In genomic region chr12:2054091-2055018, GRCh38 we compare ENCODE assay signal across 9 cellular contexts. TPM values are rescaled to one million over a fixed set of nuclear protein-coding genes. Genes with fewer than 3 reads are reported as not detected.
A peak's percentile ranks its signal among the peaks of the same experiment; 100 is the strongest.
DNase-seq lines count a peak whose midpoint lies in the region; ATAC-seq and TF ChIP-seq lines count a peak whose summit lies in the region.
"Had no signal": no experiment of that assay in that cellular context is flagged by ENCODE, and none has a peak within 500 bp of the region (broad histone marks: within the 10 kb centered on the region; RNA-seq: fewer than 3 reads in every experiment).

No MANE protein-coding gene starts in this region.

- DNase-seq in activated T-cell treated with anti-CD3 and anti-CD28 coated beads, Interleukin-2, amount 50 U/mL, for 4 hours = no peak
- DNase-seq in activated T-cell treated with anti-CD3 and anti-CD28 coated beads for 4 hours (no peak), lower lobe of right lung (no peak), tibial nerve (ENCODE audit: low spot score in 2 of 2) (no peak), BE2C (no peak)
- no peak for DNase-seq in activated naive CD8-positive, alpha-beta T cell treated with anti-CD3 and anti-CD28 coated beads, Interleukin-2, amount 50 U/mL, for 24 hours
- no peak for DNase-seq in stimulated activated naive CD4-positive, alpha-beta T cell treated with Interleukin-2 at 50 U/mL for 16 hours (lab: John Stamatoyannopoulos, UW)
- DNase-seq: pancreas had no signal

- H3K4me3 Mint-ChIP-seq in activated T-cell treated with anti-CD3 and anti-CD28 coated beads, Interleukin-2, amount 50 U/mL, for 4 hours = peak overlapping the region; percentile 70
- H3K4me3 Mint-ChIP-seq in activated naive CD8-positive, alpha-beta T cell treated with anti-CD3 and anti-CD28 coated beads, Interleukin-2, amount 50 U/mL, for 24 hours = peak overlapping the region; percentile 22

- H3K27ac ChIP-seq in lower lobe of right lung (no peak overlapping the region), tibial nerve (peak overlapping the region in 2 of 4 donors; percentile 43 to 79)

- no peak for TF ChIP-seq CTCF in lower lobe of right lung (IDR thresholded peaks at IDR 0.05)
- TF ChIP-seq CTCF in tibial nerve (IDR thresholded peaks at IDR 0.05) = no peak
- TF ChIP-seq CTCF in BE2C (IDR thresholded peaks at IDR 0.05; ENCODE audit: low read depth, low read length) = no peak

- intact Hi-C loops in lower lobe of right lung (cut with DNase I) = no loop called here

- H3K4me3 ChIP-seq in lower lobe of right lung = peak overlapping the region; percentile 59
- peak overlapping the region; percentile 18 to 69 (median 25) for H3K4me3 ChIP-seq in tibial nerve
- H3K4me3 ChIP-seq in BE2C (ENCODE audit: low read depth, low read length) = no peak overlapping the region

- peaks cover 70% of the 10 kb centered on the region for H3K27me3 Mint-ChIP-seq in activated T-cell treated with anti-CD3 and anti-CD28 coated beads, Interleukin-2, amount 50 U/mL, for 4 hours (ENCODE audit: low read depth)
- H3K27me3 Mint-ChIP-seq in activated naive CD8-positive, alpha-beta T cell treated with anti-CD3 and anti-CD28 coated beads, Interleukin-2, amount 50 U/mL, for 24 hours = peaks cover 58% of the 10 kb centered on the region

- no peak for TF ChIP-seq EP300 in tibial nerve (IDR thresholded peaks at IDR 0.05)

- TF ChIP-seq POLR2A in tibial nerve (IDR thresholded peaks at IDR 0.05) = no peak

- H3K4me1 ChIP-seq in lower lobe of right lung (peaks cover 11% of the 10 kb centered on the region), tibial nerve (peaks cover 0 to 24% (median 0%) of the 10 kb centered on the region in 4 donors), BE2C (no peaks in the 10 kb centered on the region)

- H3K9me3 ChIP-seq in lower lobe of right lung = no peaks in the 10 kb centered on the region
- no peaks in the 10 kb centered on the region for H3K9me3 ChIP-seq in tibial nerve
- no peaks in the 10 kb centered on the region; the same call in 1 of the 2 replicates for H3K9me3 ChIP-seq in BE2C
- H3K9me3 ChIP-seq: pancreas had no signal

- ATAC-seq in activated T-cell treated with anti-CD3 and anti-CD28 coated beads, Interleukin-2, amount 50 U/mL, for 4 hours = no peak
- ATAC-seq in activated naive CD8-positive, alpha-beta T cell treated with anti-CD3 and anti-CD28 coated beads, Interleukin-2, amount 50 U/mL, for 24 hours = no peak
- ATAC-seq in lower lobe of right lung = no peak
- no peak for ATAC-seq in GM19035 (IDR thresholded peaks at IDR 0.05; ENCODE audit: unreplicated experiment)

- H3K27ac Mint-ChIP-seq in activated naive CD8-positive, alpha-beta T cell treated with anti-CD3 and anti-CD28 coated beads, Interleukin-2, amount 50 U/mL, for 24 hours = no peak overlapping the region

- H3K4me1 Mint-ChIP-seq in activated T-cell treated with anti-CD3 and anti-CD28 coated beads, Interleukin-2, amount 50 U/mL, for 4 hours (ENCODE audit: low read depth) = peaks cover 18% of the 10 kb centered on the region
- peaks cover 20% of the 10 kb centered on the region for H3K4me1 Mint-ChIP-seq in activated naive CD8-positive, alpha-beta T cell treated with anti-CD3 and anti-CD28 coated beads, Interleukin-2, amount 50 U/mL, for 24 hours

- H3K36me3 Mint-ChIP-seq in activated T-cell treated with anti-CD3 and anti-CD28 coated beads, Interleukin-2, amount 50 U/mL, for 4 hours (ENCODE audit: insufficient read depth) = no peaks in the 10 kb centered on the region
- no peaks in the 10 kb centered on the region for H3K36me3 Mint-ChIP-seq in activated naive CD8-positive, alpha-beta T cell treated with anti-CD3 and anti-CD28 coated beads, Interleukin-2, amount 50 U/mL, for 24 hours (ENCODE audit: low read depth)

- WGBS in tibial nerve, 2 donors = 10 to 13% methylated on average over 30 to 35 of the region's 40 CpGs

- peaks cover 58% of the 10 kb centered on the region for H3K27me3 ChIP-seq in lower lobe of right lung (ENCODE audit: low read depth)
- peaks cover 0 to 34% of the 10 kb centered on the region in 2 donors for H3K27me3 ChIP-seq in tibial nerve
- peaks cover 90% of the 10 kb centered on the region for H3K27me3 ChIP-seq in BE2C

- H3K9me3 Mint-ChIP-seq in activated T-cell treated with anti-CD3 and anti-CD28 coated beads, Interleukin-2, amount 50 U/mL, for 4 hours = no peaks in the 10 kb centered on the region
- no peaks in the 10 kb centered on the region for H3K9me3 Mint-ChIP-seq in activated naive CD8-positive, alpha-beta T cell treated with anti-CD3 and anti-CD28 coated beads, Interleukin-2, amount 50 U/mL, for 24 hours

- H3K36me3 ChIP-seq in lower lobe of right lung (no peaks in the 10 kb centered on the region), tibial nerve (no peaks in the 10 kb centered on the region), BE2C (no peaks in the 10 kb centered on the region)
- H3K36me3 ChIP-seq: pancreas had no signal

RNA-seq across cellular contexts. Expression of gene CACNA1C, which starts 1.6 kb away (rescaled TPM):
- total RNA-seq in activated T-cell treated with anti-CD3 and anti-CD28 coated beads, Interleukin-2, amount 50 U/mL, for 4 hours = under 1 TPM; 0.03 to 0.08 (median 0.03) TPM
- total RNA-seq in lower lobe of right lung (8.4 TPM), tibial nerve (10 to 100 TPM in 1 of 4 donors, 1 to 10 TPM in 3; 5.2 to 12.9 (median 6.3) TPM)
- not detected for polyA plus RNA-seq in BE2C (2012; ENCODE audit: insufficient read depth, insufficient read length, low read depth)

RNA-seq across cellular contexts. Expression of gene DCP1B, which starts 50.1 kb away (rescaled TPM):
- 10 to 100 TPM in 1 of 3 donors, 1 to 10 TPM in 2; 8.1 to 11.4 (median 9.2) TPM for total RNA-seq in activated T-cell treated with anti-CD3 and anti-CD28 coated beads, Interleukin-2, amount 50 U/mL, for 4 hours
- total RNA-seq in lower lobe of right lung (12.4 TPM), tibial nerve (10 to 100 TPM in 3 of 4 donors, 1 to 10 TPM in 1; 7.5 to 21.0 (median 13.3) TPM)
- polyA plus RNA-seq in BE2C (2012; ENCODE audit: insufficient read depth, insufficient read length, low read depth) = 12.6 TPM
